ENCODE assay signal across 8 cellular contexts in genomic region chr3:186540444-186541226, GRCh38. TPM values are rescaled to one million over a fixed set of nuclear protein-coding genes. Genes with fewer than 3 reads are reported as not detected.
DNase-seq lines count a peak whose midpoint lies in the region; ATAC-seq, FAIRE-seq and TF ChIP-seq lines count a peak whose summit lies in the region.

No MANE protein-coding gene starts in this region.

- ATAC-seq in T-cell (replicated peaks in 1 of 4) (peak; percentile 86 to 97 (median 95)), left cardiac atrium (peak; percentile 73 to 86), GM21381 (IDR thresholded peaks at IDR 0.05; ENCODE audit: unreplicated experiment) (no peak)

- H3K4me3 Mint-ChIP-seq in HFFc6, result peak overlapping the region; percentile 18
- H3K4me3 Mint-ChIP-seq in T-cell, result no peak overlapping the region

- H3K27ac Mint-ChIP-seq in HFFc6 (peak overlapping the region; percentile 41), T-cell (peak overlapping the region; percentile 4 to 68)

- peak; percentile 67 for DNase-seq in HFFc6
- peak; percentile 15 for DNase-seq in NCI-H1417 treated with DMSO at 0.1 percent for 48 hours (lab: John Stamatoyannopoulos, UW)
- peak; percentile 60 to 87 (median 78) for DNase-seq in T-cell
- DNase-seq in adipocyte (ENCODE audit: low read depth), result peak; percentile 89
- DNase-seq in left cardiac atrium, result peak; percentile 58
- peak; percentile 37 for DNase-seq in retinal pigment epithelial cell (ENCODE audit: low read depth)

- peaks cover 30% of the 10 kb centered on the region for H3K4me1 ChIP-seq in adipocyte (ENCODE audit: control insufficient read depth, insufficient read depth, low read length)

- FAIRE-seq in G401.6 (lab: Jason Lieb, UNC), result peak; percentile 94

- TF ChIP-seq CTCF in HFFc6 (IDR thresholded peaks at IDR 0.05) (peak; percentile 93), retinal pigment epithelial cell (conservative IDR thresholded peaks at IDR 0.05; ENCODE audit: low read depth, low read length) (peak; percentile 64)

- no peak overlapping the region for H3K9ac ChIP-seq in adipocyte (ENCODE audit: low read length)

- H3K4me3 ChIP-seq in adipocyte (ENCODE audit: low read length) (no peak overlapping the region), retinal pigment epithelial cell (ENCODE audit: low read length) (no peak overlapping the region)

- H3K36me3 Mint-ChIP-seq in HFFc6 (ENCODE audit: low read depth), result no peaks in the 10 kb centered on the region
- H3K36me3 Mint-ChIP-seq in T-cell, result peaks cover 16% of the 10 kb centered on the region

- H3K4me1 Mint-ChIP-seq in HFFc6 (ENCODE audit: low read depth) (peaks cover 54% of the 10 kb centered on the region), T-cell (peaks cover 9 to 15% (median 9%) of the 10 kb centered on the region in 3 donors)

- CTCF ChIA-PET in T-cell (lab: Charles Lee), result interaction anchor here (0.5 to 4.2 kb wide), 70 partner anchors 9 to 1074 kb away, joined by 3 to 56 read pairs (median 4); partner anchors contain the start of gene DNAJB11 (in 1 of the 2)

- intact Hi-C loops in left cardiac atrium (cut with DNase I), result loop anchor here in 1 of 2 donors (5.0 kb wide), 2 partner anchors 263 to 278 kb away; no protein-coding TSS in a partner anchor

- H3K27me3 Mint-ChIP-seq in HFFc6 (ENCODE audit: insufficient read depth), result peaks cover 2% of the 10 kb centered on the region; the same call in 1 of the 2 replicates
- no peaks in the 10 kb centered on the region for H3K27me3 Mint-ChIP-seq in T-cell

- no peaks in the 10 kb centered on the region for H3K9me3 ChIP-seq in adipocyte (ENCODE audit: control insufficient read depth, low read length)

- POLR2A ChIA-PET in T-cell (lab: Charles Lee), result interaction anchor here (0.5 to 0.7 kb wide), 2 partner anchors 10 to 558 kb away, joined by 3 read pairs; no protein-coding TSS in a partner anchor

- H3K36me3 ChIP-seq in adipocyte (ENCODE audit: control insufficient read depth, insufficient read depth, low read length, severe bottlenecking), result peaks cover 8% of the 10 kb centered on the region

- no peaks in the 10 kb centered on the region for H3K27me3 ChIP-seq in adipocyte (replicated peaks; ENCODE audit: control insufficient read depth, insufficient read depth, low read length)

- H3K9me3 Mint-ChIP-seq in HFFc6 (no peaks in the 10 kb centered on the region), T-cell (no peaks in the 10 kb centered on the region)

RNA-seq across cellular contexts. Expression of gene CRYGS, which starts 3.5 kb away (rescaled TPM):
- total RNA-seq in HFFc6 (2021; fragmentation: NEBNext Ultra II Directional; extraction: Animal tissue kit (Norgen Biotek cat#: 25700)), result under 1 TPM; 0.34 to 0.87 (median 0.68) TPM
- 10 to 100 TPM in 1 of 5 donors, 1 to 10 TPM in 4; 5.5 to 10.4 (median 7.8) TPM for total RNA-seq in T-cell
- 1 to 10 TPM in 1 of 2 donors, under 1 TPM in 1; 0.94 to 2.0 TPM for total RNA-seq in left cardiac atrium

RNA-seq across cellular contexts. Expression of gene TBCCD1, which starts 26.5 kb away (rescaled TPM):
- 1 to 10 TPM; 4.8 to 8.0 (median 6.0) TPM for total RNA-seq in HFFc6 (2021; fragmentation: NEBNext Ultra II Directional; extraction: Animal tissue kit (Norgen Biotek cat#: 25700))
- total RNA-seq in T-cell (10 to 100 TPM; 16.1 to 17.4 (median 16.5) TPM), left cardiac atrium (1 to 10 TPM; 6.8 to 7.8 TPM)

RNA-seq across cellular contexts. Expression of gene DNAJB11, which starts 29.9 kb away (rescaled TPM):
- 10 to 100 TPM; 76.8 to 94.0 (median 84.2) TPM for total RNA-seq in HFFc6 (2021; fragmentation: NEBNext Ultra II Directional; extraction: Animal tissue kit (Norgen Biotek cat#: 25700))
- total RNA-seq in T-cell (10 to 100 TPM; 28.7 to 65.4 (median 31.7) TPM), left cardiac atrium (10 to 100 TPM; 43.6 to 52.8 TPM)

Comparison
In these comparisons a context has a peak if more than half of its experiments do, and no peak if none do; other contexts are left out.
1. DNase-seq: peak in every context shown above with its lines; median percentile 89 in adipocyte; 78 in T-cell; 67 in HFFc6; 58 in left cardiac atrium; 37 in retinal pigment epithelial cell; 15 in NCI-H1417 treated with DMSO at 0.1 percent for 48 hours.